9 cellular contexts compared by ENCODE assay signal in genomic region chr17:57678393-57678792, GRCh38.
"Had no signal": no experiment of that assay in that cellular context is flagged by ENCODE, and none has a peak within 500 bp of the region (broad histone marks: within the 10 kb centered on the region; RNA-seq: fewer than 3 reads in every experiment).

No MANE protein-coding gene starts in this region.

- H3K9me3 ChIP-seq: lower lobe of right lung, thyroid gland, uterus had no signal

- H3K4me3 ChIP-seq: lower lobe of right lung, skin epidermis, thyroid gland, uterus had no signal

- ATAC-seq: activated CD4-positive, CD25-positive, alpha-beta regulatory T cell treated with anti-CD3 and anti-CD28 coated beads, Interleukin-2, amount 50 U/mL, for 24 hours; lower lobe of right lung had no signal

- H3K27ac ChIP-seq: lower lobe of right lung, skin epidermis, thyroid gland, uterus had no signal

- H3K4me1 ChIP-seq: lower lobe of right lung, thyroid gland, uterus had no signal

- DNase-seq: activated naive CD4-positive, alpha-beta T cell treated with anti-CD3 and anti-CD28 coated beads, Interleukin-2, amount 50 U/mL, for 16 hours; hippocampal formation; lower lobe of right lung; retina; T-helper 2 cell; thyroid gland had no signal

- H3K27me3 ChIP-seq: thyroid gland, uterus had no signal

- H3K36me3 ChIP-seq: lower lobe of right lung, thyroid gland, uterus had no signal
